1 cellular context compared by ENCODE assay signal in genomic region chr6:2858678-2859324, GRCh38.
TF ChIP-seq lines count a peak whose summit lies in the region.

No MANE protein-coding gene starts in this region.

TF ChIP-seq in K562, 482 proteins besides CTCF, POLR2A, EP300 and RAD21 (continued from another document and continues in another):
- TF ChIP-seq ZBTB43 (CRISPR knock-in tag; IDR thresholded peaks at IDR 0.05): no peak
- TF ChIP-seq CREB3 (tag; conservative IDR thresholded peaks at IDR 0.05; ENCODE audit: low read depth): peak; percentile 79
- TF ChIP-seq, protein P1, sequence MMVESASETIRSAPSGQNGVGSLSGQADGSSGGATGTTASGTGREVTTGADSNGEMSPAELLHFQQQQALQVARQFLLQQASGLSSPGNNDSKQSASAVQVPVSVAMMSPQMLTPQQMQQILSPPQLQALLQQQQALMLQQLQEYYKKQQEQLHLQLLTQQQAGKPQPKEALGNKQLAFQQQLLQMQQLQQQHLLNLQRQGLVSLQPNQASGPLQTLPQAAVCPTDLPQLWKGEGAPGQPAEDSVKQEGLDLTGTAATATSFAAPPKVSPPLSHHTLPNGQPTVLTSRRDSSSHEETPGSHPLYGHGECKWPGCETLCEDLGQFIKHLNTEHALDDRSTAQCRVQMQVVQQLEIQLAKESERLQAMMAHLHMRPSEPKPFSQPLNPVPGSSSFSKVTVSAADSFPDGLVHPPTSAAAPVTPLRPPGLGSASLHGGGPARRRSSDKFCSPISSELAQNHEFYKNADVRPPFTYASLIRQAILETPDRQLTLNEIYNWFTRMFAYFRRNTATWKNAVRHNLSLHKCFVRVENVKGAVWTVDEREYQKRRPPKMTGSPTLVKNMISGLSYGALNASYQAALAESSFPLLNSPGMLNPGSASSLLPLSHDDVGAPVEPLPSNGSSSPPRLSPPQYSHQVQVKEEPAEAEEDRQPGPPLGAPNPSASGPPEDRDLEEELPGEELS (CRISPR knock-in tag; IDR thresholded peaks at IDR 0.05; ENCODE audit: borderline replicate concordance): no peak
- no peak for TF ChIP-seq TRIM28 (IDR thresholded peaks at IDR 0.05)
- no peak for TF ChIP-seq SOX6 (IDR thresholded peaks at IDR 0.05)
- TF ChIP-seq HOXB6 (CRISPR knock-in tag; IDR thresholded peaks at IDR 0.05; ENCODE audit: borderline replicate concordance): no peak
- no peak for TF ChIP-seq TRIM24 (IDR thresholded peaks at IDR 0.05)
- no peak for TF ChIP-seq RERE (CRISPR knock-in tag; IDR thresholded peaks at IDR 0.05; ENCODE audit: borderline replicate concordance)
- TF ChIP-seq HCFC1 (IDR thresholded peaks at IDR 0.05; ENCODE audit: low read depth, low read length): no peak
- no peak for TF ChIP-seq CCAR2 (IDR thresholded peaks at IDR 0.05; ENCODE audit: low read depth, low read length)
- TF ChIP-seq CEBPB (tag; IDR thresholded peaks at IDR 0.05): no peak
- TF ChIP-seq ZNF707 (CRISPR knock-in tag; conservative IDR thresholded peaks at IDR 0.05): no peak
- TF ChIP-seq MIER1 (IDR thresholded peaks at IDR 0.05; ENCODE audit: low read depth): no peak
- TF ChIP-seq XRCC4 (IDR thresholded peaks at IDR 0.05; ENCODE audit: extremely low read depth, insufficient read depth, insufficient read length): no peak
- no peak for TF ChIP-seq BDP1 (IDR thresholded peaks at IDR 0.05; ENCODE audit: insufficient read depth, insufficient read length)
- TF ChIP-seq CC2D1A (IDR thresholded peaks at IDR 0.05): no peak
- no peak for TF ChIP-seq TCF7 (IDR thresholded peaks at IDR 0.05; ENCODE audit: borderline replicate concordance)
- 0 out of 2 replicates have a peak, but pooled peaks have one; percentile 35 for TF ChIP-seq GATAD2B (IDR thresholded peaks at IDR 0.05; ENCODE audit: borderline replicate concordance)
- no peak for TF ChIP-seq HDAC8 (tag; IDR thresholded peaks at IDR 0.05)
- TF ChIP-seq KDM4B (IDR thresholded peaks at IDR 0.05; ENCODE audit: borderline replicate concordance in 2 of 2, low read depth in 1 of 2): no peak
- TF ChIP-seq, protein P2, sequence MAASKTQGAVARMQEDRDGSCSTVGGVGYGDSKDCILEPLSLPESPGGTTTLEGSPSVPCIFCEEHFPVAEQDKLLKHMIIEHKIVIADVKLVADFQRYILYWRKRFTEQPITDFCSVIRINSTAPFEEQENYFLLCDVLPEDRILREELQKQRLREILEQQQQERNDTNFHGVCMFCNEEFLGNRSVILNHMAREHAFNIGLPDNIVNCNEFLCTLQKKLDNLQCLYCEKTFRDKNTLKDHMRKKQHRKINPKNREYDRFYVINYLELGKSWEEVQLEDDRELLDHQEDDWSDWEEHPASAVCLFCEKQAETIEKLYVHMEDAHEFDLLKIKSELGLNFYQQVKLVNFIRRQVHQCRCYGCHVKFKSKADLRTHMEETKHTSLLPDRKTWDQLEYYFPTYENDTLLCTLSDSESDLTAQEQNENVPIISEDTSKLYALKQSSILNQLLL (CRISPR knock-in tag; IDR thresholded peaks at IDR 0.05; ENCODE audit: borderline replicate concordance): no peak
- no peak for TF ChIP-seq ZNF217 (CRISPR knock-in tag; IDR thresholded peaks at IDR 0.05)
- no peak for TF ChIP-seq THAP12 (CRISPR knock-in tag; IDR thresholded peaks at IDR 0.05)
- TF ChIP-seq, protein P3, sequence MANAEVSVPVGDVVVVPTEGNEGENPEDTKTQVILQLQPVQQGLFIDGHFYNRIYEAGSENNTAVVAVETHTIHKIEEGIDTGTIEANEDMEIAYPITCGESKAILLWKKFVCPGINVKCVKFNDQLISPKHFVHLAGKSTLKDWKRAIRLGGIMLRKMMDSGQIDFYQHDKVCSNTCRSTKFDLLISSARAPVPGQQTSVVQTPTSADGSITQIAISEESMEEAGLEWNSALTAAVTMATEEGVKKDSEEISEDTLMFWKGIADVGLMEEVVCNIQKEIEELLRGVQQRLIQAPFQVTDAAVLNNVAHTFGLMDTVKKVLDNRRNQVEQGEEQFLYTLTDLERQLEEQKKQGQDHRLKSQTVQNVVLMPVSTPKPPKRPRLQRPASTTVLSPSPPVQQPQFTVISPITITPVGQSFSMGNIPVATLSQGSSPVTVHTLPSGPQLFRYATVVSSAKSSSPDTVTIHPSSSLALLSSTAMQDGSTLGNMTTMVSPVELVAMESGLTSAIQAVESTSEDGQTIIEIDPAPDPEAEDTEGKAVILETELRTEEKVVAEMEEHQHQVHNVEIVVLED (CRISPR knock-in tag; IDR thresholded peaks at IDR 0.05): no peak
- TF ChIP-seq REST (CRISPR knock-in tag; IDR thresholded peaks at IDR 0.05; ENCODE audit: low read depth): no peak
- TF ChIP-seq RHOXF2B (CRISPR knock-in tag; conservative IDR thresholded peaks at IDR 0.05): no peak
- TF ChIP-seq, protein P4, sequence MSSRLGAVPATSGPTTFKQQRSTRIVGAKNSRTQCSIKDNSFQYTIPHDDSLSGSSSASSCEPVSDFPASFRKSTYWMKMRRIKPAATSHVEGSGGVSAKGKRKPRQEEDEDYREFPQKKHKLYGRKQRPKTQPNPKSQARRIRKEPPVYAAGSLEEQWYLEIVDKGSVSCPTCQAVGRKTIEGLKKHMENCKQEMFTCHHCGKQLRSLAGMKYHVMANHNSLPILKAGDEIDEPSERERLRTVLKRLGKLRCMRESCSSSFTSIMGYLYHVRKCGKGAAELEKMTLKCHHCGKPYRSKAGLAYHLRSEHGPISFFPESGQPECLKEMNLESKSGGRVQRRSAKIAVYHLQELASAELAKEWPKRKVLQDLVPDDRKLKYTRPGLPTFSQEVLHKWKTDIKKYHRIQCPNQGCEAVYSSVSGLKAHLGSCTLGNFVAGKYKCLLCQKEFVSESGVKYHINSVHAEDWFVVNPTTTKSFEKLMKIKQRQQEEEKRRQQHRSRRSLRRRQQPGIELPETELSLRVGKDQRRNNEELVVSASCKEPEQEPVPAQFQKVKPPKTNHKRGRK (tag; IDR thresholded peaks at IDR 0.05): no peak
- no peak for TF ChIP-seq TBP (optimal IDR thresholded peaks at IDR 0.05; ENCODE audit: low read depth, low read length)
- no peak for TF ChIP-seq CREBBP (IDR thresholded peaks at IDR 0.05; ENCODE audit: low read depth, low read length)
- no peak for TF ChIP-seq ZKSCAN3 (CRISPR knock-in tag; IDR thresholded peaks at IDR 0.05)
- no peak for TF ChIP-seq YY1 (IDR thresholded peaks at IDR 0.05; ENCODE audit: borderline replicate concordance in 1 of 3, control insufficient read depth in 1 of 3, extremely low read depth in 1 of 3, insufficient read depth in 3 of 3, insufficient read length in 1 of 3, insufficient replicate concordance in 2 of 3, low read depth in 1 of 3, low read length in 2 of 3)
- no peak for TF ChIP-seq ATF2 (CRISPR knock-in tag; IDR thresholded peaks at IDR 0.05)
- TF ChIP-seq SRSF9 (IDR thresholded peaks at IDR 0.05; ENCODE audit: borderline replicate concordance, low read depth, low read length): no peak
- 0 out of 2 replicates have a peak, but pooled peaks have one; percentile 4 for TF ChIP-seq ZNF644 (tag; IDR thresholded peaks at IDR 0.05; ENCODE audit: low read depth)
- no peak for TF ChIP-seq KLF6 (CRISPR knock-in tag; IDR thresholded peaks at IDR 0.05; ENCODE audit: borderline replicate concordance)
- no peak for TF ChIP-seq ZNF766 (CRISPR knock-in tag; conservative IDR thresholded peaks at IDR 0.05)
- no peak for TF ChIP-seq JUN (IDR thresholded peaks at IDR 0.05; ENCODE audit: borderline replicate concordance, low read depth, low read length)
- TF ChIP-seq JUN (CRISPR knock-in tag; IDR thresholded peaks at IDR 0.05; ENCODE audit: borderline replicate concordance): no peak
